8 cellular contexts compared by ENCODE assay signal in the genomic region with DNA sequence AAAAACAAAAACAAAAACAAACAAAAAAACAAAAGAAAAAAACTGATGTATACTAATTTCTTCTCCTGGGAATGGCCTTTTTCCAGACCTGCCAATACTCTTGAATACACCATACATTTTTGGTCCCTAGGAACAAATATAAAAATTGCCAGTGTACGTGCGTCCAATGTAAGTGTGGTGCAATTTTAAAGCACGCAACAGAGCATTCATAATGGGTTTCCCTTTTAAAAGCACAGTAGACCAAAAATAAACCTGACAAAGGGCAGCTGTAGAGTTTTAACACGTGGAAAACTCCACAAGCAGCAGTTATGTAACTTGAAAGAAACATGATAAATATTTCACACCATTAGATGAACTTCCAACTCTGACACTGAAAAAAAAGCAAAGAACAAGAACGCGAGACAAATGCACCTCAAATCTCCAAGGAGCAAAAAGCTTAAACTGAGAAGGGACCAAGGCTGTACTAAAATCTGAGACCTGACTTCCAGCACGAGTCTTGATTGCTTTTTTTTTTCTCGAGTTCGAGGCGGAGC. TPM values are rescaled to one million over a fixed set of nuclear protein-coding genes. Genes with fewer than 3 reads are reported as not detected.
DNase-seq lines count a peak whose midpoint lies in the region; ATAC-seq and TF ChIP-seq lines count a peak whose summit lies in the region.

No MANE protein-coding gene starts in this region.

- H3K9me3 ChIP-seq in iPS-18a (ENCODE audit: control insufficient read depth, low read depth, low read length), result no peaks in the 10 kb centered on the region
- H3K9me3 ChIP-seq in stomach, result no peaks in the 10 kb centered on the region

- H3K27me3 Mint-ChIP-seq in activated naive CD8-positive, alpha-beta T cell treated with anti-CD3 and anti-CD28 coated beads for 36 hours, result peaks cover 48% of the 10 kb centered on the region

- H3K36me3 ChIP-seq in iPS-18a (ENCODE audit: control insufficient read depth, low read depth, low read length) (no peaks in the 10 kb centered on the region), stomach (no peaks in the 10 kb centered on the region)

- peak overlapping the region; percentile 67 for H3K9ac ChIP-seq in iPS-18a (ENCODE audit: low read length)

- WGBS in stomach, 5 donors, result 5 to 9% (median 6%) methylated on average over 10 of the region's 10 CpGs

- peaks cover 11% of the 10 kb centered on the region for H3K4me1 ChIP-seq in iPS-18a (ENCODE audit: control insufficient read depth, low read depth, low read length)
- peaks cover 11 to 34% (median 26%) of the 10 kb centered on the region in 4 donors for H3K4me1 ChIP-seq in stomach

- no peak for TF ChIP-seq POLR2A in stomach (IDR thresholded peaks at IDR 0.05)

- no peak for TF ChIP-seq EP300 in stomach (IDR thresholded peaks at IDR 0.05)

- no peaks in the 10 kb centered on the region for H3K9me3 Mint-ChIP-seq in activated naive CD8-positive, alpha-beta T cell treated with anti-CD3 and anti-CD28 coated beads for 36 hours

- H3K27ac ChIP-seq in iPS-18a (ENCODE audit: low read length), result no peak overlapping the region
- peak overlapping the region in 4 of 5 donors; percentile 74 to 93 (median 78) for H3K27ac ChIP-seq in stomach

- ATAC-seq in GM18511 (IDR thresholded peaks at IDR 0.05; ENCODE audit: unreplicated experiment) (peak; percentile 39), HG02870 (IDR thresholded peaks at IDR 0.05; ENCODE audit: unreplicated experiment) (peak; percentile 20), HG03097 (IDR thresholded peaks at IDR 0.05; ENCODE audit: low FRiP score, unreplicated experiment) (no peak)

- TF ChIP-seq CTCF in stomach (IDR thresholded peaks at IDR 0.05), result no peak

- peak overlapping the region; percentile 70 for H3K4me3 Mint-ChIP-seq in activated naive CD8-positive, alpha-beta T cell treated with anti-CD3 and anti-CD28 coated beads for 36 hours

- H3K27ac Mint-ChIP-seq in activated naive CD8-positive, alpha-beta T cell treated with anti-CD3 and anti-CD28 coated beads for 36 hours, result peak overlapping the region; percentile 5

- peaks cover 33% of the 10 kb centered on the region for H3K27me3 ChIP-seq in iPS-18a (ENCODE audit: control insufficient read depth, insufficient read depth, low read length)
- peaks cover 0 to 31% (median 25%) of the 10 kb centered on the region in 3 donors for H3K27me3 ChIP-seq in stomach

- no peaks in the 10 kb centered on the region for H3K36me3 Mint-ChIP-seq in activated naive CD8-positive, alpha-beta T cell treated with anti-CD3 and anti-CD28 coated beads for 36 hours

- H3K4me3 ChIP-seq in iPS-18a (ENCODE audit: low read length), result peak overlapping the region; percentile 71
- peak overlapping the region; percentile 54 to 73 (median 64) for H3K4me3 ChIP-seq in stomach

- H3K4me1 Mint-ChIP-seq in activated naive CD8-positive, alpha-beta T cell treated with anti-CD3 and anti-CD28 coated beads for 36 hours, result peaks cover 26% of the 10 kb centered on the region

- intact Hi-C loops in stomach (cut with DNase I; ENCODE audit: low total_unique reads), result no loop called here

- no peak for DNase-seq in activated naive CD8-positive, alpha-beta T cell treated with anti-CD3 and anti-CD28 coated beads for 36 hours
- DNase-seq in stomach (no peak), SHP77 (lab: John Stamatoyannopoulos, UW) (no peak)
- DNase-seq in activated CD8-positive, alpha-beta memory T cell treated with anti-CD3 and anti-CD28 coated beads, Interleukin-2, amount 50 U/mL, for 4 hours, result no peak

RNA-seq across cellular contexts. Expression of gene JAM2, which starts 0.4 kb away (rescaled TPM):
- total RNA-seq in activated naive CD8-positive, alpha-beta T cell treated with anti-CD3 and anti-CD28 coated beads for 36 hours, result 1 to 10 TPM; 2.5 to 3.4 TPM
- total RNA-seq in stomach, result 10 to 100 TPM in 2 of 5 donors, 1 to 10 TPM in 2, not detected in 1; 3.6 to 32.1 (median 11.5) TPM
- polyA plus RNA-seq in stomach, result 1 to 10 TPM; 1.2 to 8.5 (median 1.7) TPM

RNA-seq across cellular contexts. Expression of gene MRPL39, which starts 31.4 kb away (rescaled TPM):
- 10 to 100 TPM; 86.1 to 86.2 TPM for total RNA-seq in activated naive CD8-positive, alpha-beta T cell treated with anti-CD3 and anti-CD28 coated beads for 36 hours
- 10 to 100 TPM in 2 of 5 donors, 1 to 10 TPM in 2, not detected in 1; 2.9 to 65.6 (median 20.2) TPM for total RNA-seq in stomach
- polyA plus RNA-seq in stomach, result 10 to 100 TPM; 30.9 to 33.7 (median 31.5) TPM
